In genomic region chr3:178367817-178368617, GRCh38 we compare ENCODE assay signal across 13 cellular contexts.
DNase-seq lines count a peak whose midpoint lies in the region; ATAC-seq and TF ChIP-seq lines count a peak whose summit lies in the region.
"Had no signal": no experiment of that assay in that cellular context is flagged by ENCODE, and none has a peak within 500 bp of the region (broad histone marks: within the 10 kb centered on the region; RNA-seq: fewer than 3 reads in every experiment).

No MANE protein-coding gene starts in this region.

- peak overlapping the region; percentile 61 to 62 for H3K27ac ChIP-seq in ascending aorta
- peak overlapping the region; percentile 35 to 60 for H3K27ac ChIP-seq in tibial artery
- H3K27ac ChIP-seq: hepatocyte had no signal

- H3K4me1 ChIP-seq in ascending aorta (peaks cover 0 to 5% of the 10 kb centered on the region in 2 donors), tibial artery (peaks cover 0 to 30% (median 10%) of the 10 kb centered on the region in 4 donors)

- intact Hi-C loops in Right ventricle myocardium inferior (cut with DNase I): loop anchor here (5.0 kb wide), 1 partner anchor 46 kb away; no protein-coding TSS in a partner anchor
- intact Hi-C loops in cardiac septum (cut with DNase I): loop anchor here (5.0 kb wide), 1 partner anchor 46 kb away; no protein-coding TSS in a partner anchor
- intact Hi-C loops in ascending aorta (cut with DNase I): loop anchor here (5.0 kb wide), 2 partner anchors 1011 to 1171 kb away; partner anchors contain the start of gene TBL1XR1
- intact Hi-C loops in left ventricle myocardium superior (cut with micrococcal nuclease): no loop called here
- intact Hi-C loops in tibial artery (cut with DNase I; ENCODE audit: low total_unique reads): no loop called here
- intact Hi-C loops in lower leg skin (cut with DNase I; ENCODE audit: low total_unique reads): no loop called here

- no peaks in the 10 kb centered on the region for H3K36me3 ChIP-seq in ascending aorta
- H3K36me3 ChIP-seq in tibial artery: no peaks in the 10 kb centered on the region

- no peak for TF ChIP-seq POLR2A in lower leg skin (IDR thresholded peaks at IDR 0.05)

- TF ChIP-seq CTCF in ascending aorta (IDR thresholded peaks at IDR 0.05) (no peak), tibial artery (IDR thresholded peaks at IDR 0.05) (no peak), lower leg skin (IDR thresholded peaks at IDR 0.05) (no peak)

- ATAC-seq in Right ventricle myocardium inferior (peak; percentile 90), left ventricle myocardium superior (peak; percentile 97), HG02610 (IDR thresholded peaks at IDR 0.05; ENCODE audit: unreplicated experiment) (no peak), GM21423 (IDR thresholded peaks at IDR 0.05; ENCODE audit: unreplicated experiment) (no peak)
- ATAC-seq: WTC11 had no signal

- H3K4me3 ChIP-seq in ascending aorta: no peak overlapping the region
- H3K4me3 ChIP-seq in tibial artery: no peak overlapping the region
- H3K4me3 ChIP-seq in lower leg skin (ENCODE audit: low read depth, poor library complexity, severe bottlenecking): no peak overlapping the region
- H3K4me3 ChIP-seq: hepatocyte had no signal

- DNase-seq in Right ventricle myocardium inferior (ENCODE audit: missing footprints) (no peak), cardiac septum (ENCODE audit: low spot score) (no peak), ascending aorta (ENCODE audit: low spot score in 2 of 2) (peak in 1 of 2 donors; percentile 70), left ventricle myocardium superior (no peak), tibial artery (no peak), lower leg skin (ENCODE audit: low spot score in 2 of 2) (no peak)
- DNase-seq: activated naive CD4-positive, alpha-beta T cell treated with anti-CD3 and anti-CD28 coated beads, Interleukin-2, amount 50 U/mL, for 16 hours; naive B cell; NCI-H187 treated with DMSO at 0.1 percent for 48 hours had no signal

- 18 to 23% methylated on average over 4 of the region's 4 CpGs for WGBS in lower leg skin, 2 donors

- H3K9me3 ChIP-seq in ascending aorta (peaks cover 4 to 24% of the 10 kb centered on the region in 2 donors), tibial artery (peaks cover 0 to 2% (median 1%) of the 10 kb centered on the region in 3 donors)

- H3K27me3 ChIP-seq in ascending aorta (no peaks in the 10 kb centered on the region), tibial artery (no peaks in the 10 kb centered on the region)
- H3K27me3 ChIP-seq: hepatocyte had no signal

Comparison
In these comparisons a context has a peak if more than half of its experiments do, and no peak if none do; other contexts are left out.
1. intact Hi-C loops: an anchor here in Right ventricle myocardium inferior (5.0 kb wide), cardiac septum (5.0 kb wide) and ascending aorta (5.0 kb wide); none called in left ventricle myocardium superior, tibial artery and lower leg skin.
2. ATAC-seq: peak in Right ventricle myocardium inferior (single experiment) and left ventricle myocardium superior (single experiment); none in HG02610 (single experiment) and GM21423 (single experiment).